18 cellular contexts compared by ENCODE assay signal in the genomic region with DNA sequence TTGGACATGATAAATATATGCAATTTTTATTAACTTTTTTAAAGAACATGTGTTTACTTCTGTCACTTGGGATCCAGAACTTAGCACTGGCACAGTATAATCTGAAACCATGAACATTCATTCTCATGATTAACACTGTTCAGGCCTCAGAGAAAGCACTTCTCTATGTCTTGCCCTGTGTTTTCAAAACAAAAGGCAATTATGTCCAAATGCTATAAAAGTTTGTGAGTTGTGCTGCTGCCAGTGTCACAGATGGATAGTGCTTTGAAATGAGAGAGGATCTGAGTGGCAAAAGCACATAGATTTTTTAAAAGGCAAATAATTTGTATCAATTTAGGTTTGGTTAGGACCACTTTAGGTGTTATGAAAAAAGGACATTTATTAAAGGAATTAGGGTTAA.
A peak's percentile ranks its signal among the peaks of the same experiment; 100 is the strongest.
DNase-seq lines count a peak whose midpoint lies in the region; ATAC-seq, FAIRE-seq and TF ChIP-seq lines count a peak whose summit lies in the region.
"Had no signal": no experiment of that assay in that cellular context is flagged by ENCODE, and none has a peak within 500 bp of the region (broad histone marks: within the 10 kb centered on the region; RNA-seq: fewer than 3 reads in every experiment).

No MANE protein-coding gene starts in this region.

- TF ChIP-seq POLR2A in spleen (IDR thresholded peaks at IDR 0.05): no peak

- no peak overlapping the region for H3K18ac ChIP-seq in mesendoderm (ENCODE audit: low read length)

- H3K9me3 ChIP-seq in spleen: no peaks in the 10 kb centered on the region

- H3K27ac ChIP-seq in angular gyrus (ENCODE audit: low read depth, low read length) (peak overlapping the region; percentile 88), substantia nigra (ENCODE audit: low read depth, low read length, poor library complexity, severe bottlenecking) (peak overlapping the region; percentile 60), spleen (no peak overlapping the region), mesendoderm (ENCODE audit: low read depth, low read length) (no peak overlapping the region)

- no peak overlapping the region for H3K56ac ChIP-seq in mesendoderm (ENCODE audit: low read length)

- H3K4me1 ChIP-seq in spleen (no peaks in the 10 kb centered on the region), mesendoderm (ENCODE audit: control insufficient read depth, low read depth, low read length) (no peaks in the 10 kb centered on the region)

- intact Hi-C loops in spleen (cut with DNase I; ENCODE audit: low total_unique reads): no loop called here

- H3K4me3 ChIP-seq in spleen (no peak overlapping the region), mesendoderm (ENCODE audit: low read length) (no peak overlapping the region)

- no peak overlapping the region for H4K8ac ChIP-seq in mesendoderm (ENCODE audit: low read depth, low read length)

- peaks cover 0 to 5% (median 0%) of the 10 kb centered on the region in 3 donors for H3K9me3 Mint-ChIP-seq in T-cell

- H3K27me3 ChIP-seq in spleen (replicated peaks in 1 of 7) (no peaks in the 10 kb centered on the region), mesendoderm (ENCODE audit: insufficient read depth, low read length, poor library complexity) (no peaks in the 10 kb centered on the region)

- H2BK120ac ChIP-seq in mesendoderm (ENCODE audit: low read depth, low read length): no peak overlapping the region

- H3K36me3 ChIP-seq in spleen: no peaks in the 10 kb centered on the region
- H3K36me3 ChIP-seq in mesendoderm (ENCODE audit: control insufficient read depth, insufficient read depth, low read length): no peaks in the 10 kb centered on the region

- no peak overlapping the region for H3K27ac Mint-ChIP-seq in T-cell
- H3K27ac Mint-ChIP-seq: B cell; CD4-positive, alpha-beta T cell; H9 had no signal

- H3K79me1 ChIP-seq in mesendoderm (ENCODE audit: low read length): no peaks in the 10 kb centered on the region

- H2BK5ac ChIP-seq in mesendoderm (ENCODE audit: low read length): no peak overlapping the region

- no peak overlapping the region for H3K4ac ChIP-seq in mesendoderm (ENCODE audit: low read depth, low read length)

- no peaks in the 10 kb centered on the region for H3K4me1 Mint-ChIP-seq in T-cell
- H3K4me1 Mint-ChIP-seq: B cell, H9 had no signal

- no peak overlapping the region for H3K4me2 ChIP-seq in mesendoderm (ENCODE audit: low read length)

- no peak overlapping the region for H2AK5ac ChIP-seq in mesendoderm (ENCODE audit: low read length)

- no peaks in the 10 kb centered on the region for H3K27me3 Mint-ChIP-seq in T-cell
- H3K27me3 Mint-ChIP-seq: B cell; CD4-positive, alpha-beta T cell had no signal

- ATAC-seq in T-cell (replicated peaks in 1 of 4): no peak

- no peak overlapping the region for H3K9ac ChIP-seq in mesendoderm (ENCODE audit: low read length)

- no peak overlapping the region for H3K4me3 Mint-ChIP-seq in T-cell
- H3K4me3 Mint-ChIP-seq: B cell; CD4-positive, alpha-beta T cell; H9 had no signal

- DNase-seq in frontal cortex (ENCODE audit: low spot score in 2 of 2): peak in 1 of 2 donors; percentile 17
- DNase-seq in medulla oblongata (ENCODE audit: extremely low spot score): peak; percentile 81
- peak in 5 of 49 donors; percentile 2 to 45 (median 7) for DNase-seq in substantia nigra (lab: John Stamatoyannopoulos, UW)
- DNase-seq in DMS 273 treated with DMSO at 0.1 percent for 48 hours (lab: John Stamatoyannopoulos, UW): no peak
- no peak for DNase-seq in spleen
- DNase-seq in T-cell: no peak
- DNase-seq in mesendoderm: no peak
- DNase-seq: ACHN; CD4-positive, alpha-beta T cell; DMS153; DMS79 treated with DMSO at 0.1 percent for 48 hours; EL; GOT3; H9 had no signal

- no peak overlapping the region for H2BK15ac ChIP-seq in mesendoderm (replicated peaks; ENCODE audit: low read depth)

- H4K5ac ChIP-seq in mesendoderm (ENCODE audit: low read length): no peak overlapping the region

- CTCF ChIA-PET in T-cell (lab: Charles Lee): no interaction called here

- peak; percentile 78 for FAIRE-seq in frontal cortex (lab: Jason Lieb, UNC)
- FAIRE-seq: G401.6, GM12891 had no signal

- H3K36me3 Mint-ChIP-seq in T-cell: no peaks in the 10 kb centered on the region

- POLR2A ChIA-PET in T-cell (lab: Charles Lee): no interaction called here

- no peak for TF ChIP-seq CTCF in spleen (IDR thresholded peaks at IDR 0.05 in 8 of 11, conservative IDR thresholded peaks at IDR 0.05 in 3 of 11)

- H3K79me2 ChIP-seq in mesendoderm (ENCODE audit: control insufficient read depth, insufficient read depth, low read length): no peaks in the 10 kb centered on the region

- H3K23ac ChIP-seq in mesendoderm (ENCODE audit: low read length): no peak overlapping the region

Comparison
In these comparisons a context has a peak if more than half of its experiments do, and no peak if none do; other contexts are left out.
1. H3K27ac ChIP-seq: peak in angular gyrus (single experiment) and substantia nigra (single experiment); none in spleen (0 of 8) and mesendoderm (single experiment).